Comparison of ENCODE assay signal across 8 cellular contexts in the genomic region with DNA sequence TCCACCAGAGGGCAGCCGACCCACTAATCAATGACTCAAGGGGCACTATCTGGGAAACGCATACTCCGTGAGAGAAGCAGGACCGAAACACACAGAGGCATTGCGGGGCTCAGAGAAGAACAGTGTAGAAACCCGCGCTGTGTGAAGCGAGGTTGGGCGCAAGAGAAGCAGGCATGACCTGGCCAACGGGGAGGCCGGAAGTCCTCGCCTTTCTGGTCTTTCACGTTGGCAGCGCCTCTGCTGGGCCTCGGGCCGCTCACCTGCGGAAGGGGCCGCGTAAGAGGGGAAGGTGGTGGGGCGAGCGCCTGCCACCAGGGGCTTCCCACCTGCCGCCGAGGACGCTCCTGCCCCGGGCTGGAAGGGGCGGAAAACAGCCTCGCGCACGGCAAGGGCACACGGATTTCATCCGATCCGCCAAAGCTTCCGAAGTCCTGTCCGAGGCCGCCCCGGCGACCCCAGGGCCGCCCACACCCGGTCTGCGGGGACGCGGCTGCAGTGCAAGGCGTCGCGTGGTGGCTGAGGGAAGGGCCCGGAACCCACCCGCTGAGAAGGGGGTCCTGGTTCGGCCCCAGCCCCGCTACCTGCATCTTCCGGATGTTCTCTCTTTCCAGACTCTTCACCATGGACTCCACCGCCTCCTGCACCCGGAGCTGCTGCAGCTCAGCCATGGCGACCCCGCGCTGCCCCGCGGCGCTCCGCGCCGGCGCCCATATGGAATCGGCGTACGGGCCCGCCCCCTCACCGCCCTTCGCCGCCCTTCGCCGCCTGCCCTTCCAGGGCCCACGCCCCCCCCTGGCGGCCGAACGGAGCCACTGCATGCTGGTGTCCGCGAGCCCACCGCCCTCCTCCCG. TPM values are rescaled to one million over a fixed set of nuclear protein-coding genes. Genes with fewer than 3 reads are reported as not detected.
DNase-seq lines count a peak whose midpoint lies in the region; ATAC-seq and TF ChIP-seq lines count a peak whose summit lies in the region.

A gene (minus strand): TSS at position 724 of the 851 bp plus-strand sequence. CDS start 56 bp downstream, at position 668.

- H3K4me3 Mint-ChIP-seq in CD8-positive, alpha-beta T cell, result peak within 1 kb of the TSS; percentile 89
- H3K4me3 Mint-ChIP-seq in activated CD8-positive, alpha-beta memory T cell treated with anti-CD3 and anti-CD28 coated beads, Interleukin-2, amount 10 ng/mL, durations not matched to agents 7 days and 5 days, result peak within 1 kb of the TSS; percentile 86
- H3K4me3 Mint-ChIP-seq in mesothelial cell of epicardium, result peak within 1 kb of the TSS; percentile 80

- no peaks in the 10 kb centered on the region for H3K36me3 ChIP-seq in CD8-positive, alpha-beta T cell (ENCODE audit: insufficient read depth, low read length)

- DNase-seq in CD8-positive, alpha-beta T cell, result peak; percentile 78 to 93 (median 86)
- DNase-seq in HK-2 (ENCODE audit: unreplicated experiment), result peak; percentile 91
- peak; percentile 71 to 89 for DNase-seq in NOMO-1 (lab: John Stamatoyannopoulos, UW; ENCODE audit: unreplicated experiment in 2 of 2)
- peak; percentile 91 for DNase-seq in activated CD8-positive, alpha-beta memory T cell treated with anti-CD3 and anti-CD28 coated beads, Interleukin-2, amount 10 ng/mL, durations not matched to agents 7 days and 5 days
- peak; percentile 90 to 97 for DNase-seq in mesothelial cell of epicardium (ENCODE audit: low spot score in 2 of 2, unreplicated experiment in 2 of 2)
- DNase-seq in stimulated activated CD8-positive, alpha-beta memory T cell treated with anti-CD3 and anti-CD28 coated beads, Interleukin-15, amount 100 ng/mL, for 4 hours (ENCODE audit: low read depth in 2 of 2), result peak; percentile 75 to 77

- intact Hi-C loops in CD8-positive, alpha-beta T cell (cut with DNase I, micrococcal nuclease), result loop anchor here (1.0 to 10.0 kb wide), 20 partner anchors 8 to 1834 kb away; a partner anchor contains a TSS

- in situ Hi-C loops in endometrial microvascular endothelial cells (cut with HindIII; ENCODE audit: inconsistent ontology term, low pct_unique_long_range_greater_than_20kb, low sequenced_read_pairs), result no loop called here

- H3K4me1 ChIP-seq in CD8-positive, alpha-beta T cell (ENCODE audit: insufficient read depth, low read length), result peaks cover 16% of the 10 kb centered on the region

- H3K9me3 ChIP-seq in CD8-positive, alpha-beta T cell (ENCODE audit: low read length), result no peaks in the 10 kb centered on the region

- POLR2A ChIA-PET in CD8-positive, alpha-beta T cell (lab: Charles Lee), result interaction anchor here (1.0 to 3.1 kb wide), 4 partner anchors 8 to 865 kb away, joined by 3 to 19 read pairs (median 6); a partner anchor contains a TSS

- peaks cover 36% of the 10 kb centered on the region for H3K36me3 Mint-ChIP-seq in CD8-positive, alpha-beta T cell
- H3K36me3 Mint-ChIP-seq in activated CD8-positive, alpha-beta memory T cell treated with anti-CD3 and anti-CD28 coated beads, Interleukin-2, amount 10 ng/mL, durations not matched to agents 7 days and 5 days, result peaks cover 26% of the 10 kb centered on the region
- H3K36me3 Mint-ChIP-seq in mesothelial cell of epicardium, result peaks cover 20% of the 10 kb centered on the region

- no peaks in the 10 kb centered on the region for H3K27me3 Mint-ChIP-seq in CD8-positive, alpha-beta T cell (ENCODE audit: low read depth)
- H3K27me3 Mint-ChIP-seq in activated CD8-positive, alpha-beta memory T cell treated with anti-CD3 and anti-CD28 coated beads, Interleukin-2, amount 10 ng/mL, durations not matched to agents 7 days and 5 days, result no peaks in the 10 kb centered on the region
- H3K27me3 Mint-ChIP-seq in mesothelial cell of epicardium (ENCODE audit: low read depth), result no peaks in the 10 kb centered on the region

- peaks cover 29% of the 10 kb centered on the region for H3K4me1 Mint-ChIP-seq in CD8-positive, alpha-beta T cell (ENCODE audit: low read depth)
- H3K4me1 Mint-ChIP-seq in activated CD8-positive, alpha-beta memory T cell treated with anti-CD3 and anti-CD28 coated beads, Interleukin-2, amount 10 ng/mL, durations not matched to agents 7 days and 5 days, result peaks cover 38% of the 10 kb centered on the region
- peaks cover 12% of the 10 kb centered on the region for H3K4me1 Mint-ChIP-seq in mesothelial cell of epicardium

- peak; percentile 93 for ATAC-seq in CD8-positive, alpha-beta T cell
- peak; percentile 73 for ATAC-seq in GM19397 (IDR thresholded peaks at IDR 0.05; ENCODE audit: unreplicated experiment)
- ATAC-seq in activated CD8-positive, alpha-beta memory T cell treated with anti-CD3 and anti-CD28 coated beads, Interleukin-2, amount 10 ng/mL, durations not matched to agents 7 days and 5 days, result peak; percentile 90

- peak; percentile 87 for TF ChIP-seq CTCF in CD8-positive, alpha-beta T cell (IDR thresholded peaks at IDR 0.05)
- TF ChIP-seq CTCF in mesothelial cell of epicardium (IDR thresholded peaks at IDR 0.05; ENCODE audit: unreplicated experiment), result peak; percentile 99

- CTCF ChIA-PET in CD8-positive, alpha-beta T cell (lab: Charles Lee), result interaction anchor here (0.8 to 6.3 kb wide), 15 partner anchors 7 to 618 kb away, joined by 3 to 116 read pairs (median 4); a partner anchor contains a TSS
- CTCF ChIA-PET in activated CD8-positive, alpha-beta memory T cell treated with anti-CD3 and anti-CD28 coated beads, Interleukin-2, amount 10 ng/mL, durations not matched to agents 7 days and 5 days (lab: Charles Lee), result interaction anchor here (0.6 to 4.8 kb wide), 23 partner anchors 8 to 671 kb away, joined by 3 to 74 read pairs (median 4); a partner anchor contains a TSS

- no peaks in the 10 kb centered on the region for H3K27me3 ChIP-seq in CD8-positive, alpha-beta T cell (ENCODE audit: insufficient read depth, low read length)

- peak within 1 kb of the TSS; percentile 94 for H3K4me3 ChIP-seq in CD8-positive, alpha-beta T cell (ENCODE audit: low read depth, low read length)

- H3K27ac ChIP-seq in CD8-positive, alpha-beta T cell (ENCODE audit: low read depth, low read length), result peak within 1 kb of the TSS; percentile 77

- peak within 1 kb of the TSS; percentile 93 for H3K27ac Mint-ChIP-seq in CD8-positive, alpha-beta T cell
- peak within 1 kb of the TSS; percentile 95 for H3K27ac Mint-ChIP-seq in activated CD8-positive, alpha-beta memory T cell treated with anti-CD3 and anti-CD28 coated beads, Interleukin-2, amount 10 ng/mL, durations not matched to agents 7 days and 5 days
- H3K27ac Mint-ChIP-seq in mesothelial cell of epicardium, result peak within 1 kb of the TSS; percentile 89

- H3K9me3 Mint-ChIP-seq in CD8-positive, alpha-beta T cell, result no peaks in the 10 kb centered on the region
- no peaks in the 10 kb centered on the region for H3K9me3 Mint-ChIP-seq in activated CD8-positive, alpha-beta memory T cell treated with anti-CD3 and anti-CD28 coated beads, Interleukin-2, amount 10 ng/mL, durations not matched to agents 7 days and 5 days (ENCODE audit: low read depth)
- no peaks in the 10 kb centered on the region for H3K9me3 Mint-ChIP-seq in mesothelial cell of epicardium

RNA-seq across cellular contexts. Expression of the gene that starts here (rescaled TPM):
- total RNA-seq in CD8-positive, alpha-beta T cell, result 10 to 100 TPM; 30.8 to 30.9 TPM
- 10 to 100 TPM; 39.7 to 50.2 TPM for total RNA-seq in activated CD8-positive, alpha-beta memory T cell treated with anti-CD3 and anti-CD28 coated beads, Interleukin-2, amount 10 ng/mL, durations not matched to agents 7 days and 5 days
- total RNA-seq in endometrial microvascular endothelial cells (ENCODE audit: inconsistent ontology term), result 86.4 TPM
- 42.7 to 46.5 TPM (median 43.3 TPM) in 3 replicates for total RNA-seq in mesothelial cell of epicardium

Comparison
In these comparisons a context has a peak if more than half of its experiments do, and no peak if none do; other contexts are left out.
1. Peak in every context shown above with its lines: DNase-seq, ATAC-seq, H3K4me3 ChIP-seq and H3K27ac ChIP-seq.